Comparison of ENCODE assay signal across 1 cellular context in genomic region chr2:240434728-240435456, GRCh38.
A peak's percentile ranks its signal among the peaks of the same experiment; 100 is the strongest.
TF ChIP-seq lines count a peak whose summit lies in the region.

No MANE protein-coding gene starts in this region.

TF ChIP-seq in HEK293, 187 proteins besides CTCF, POLR2A, EP300 and RAD21 (continued from another document and continues in another):
- no peak for TF ChIP-seq KLF17 (tag by site-specific recombination; IDR thresholded peaks at IDR 0.05)
- TF ChIP-seq ZNF223 (tag by site-specific recombination; IDR thresholded peaks at IDR 0.05) = no peak
- TF ChIP-seq KLF9 (tag by site-specific recombination; IDR thresholded peaks at IDR 0.05; ENCODE audit: low read depth) = peak; percentile 49; the same call in 1 of the 2 replicates
- no peak for TF ChIP-seq ZNF280D (tag by site-specific recombination; IDR thresholded peaks at IDR 0.05)
- TF ChIP-seq ZNF549 (tag by site-specific recombination; IDR thresholded peaks at IDR 0.05) = no peak
- no peak for TF ChIP-seq ZNF610 (tag by site-specific recombination; IDR thresholded peaks at IDR 0.05; ENCODE audit: borderline replicate concordance)
- no peak for TF ChIP-seq ZNF792 (tag by site-specific recombination; IDR thresholded peaks at IDR 0.05)
- no peak for TF ChIP-seq ZBTB44 (tag by site-specific recombination; IDR thresholded peaks at IDR 0.05)
- no peak for TF ChIP-seq BCL11B (tag by site-specific recombination; IDR thresholded peaks at IDR 0.05; ENCODE audit: low read depth)
- TF ChIP-seq ZNF133 (tag by site-specific recombination; IDR thresholded peaks at IDR 0.05) = no peak
- peak; percentile 35; the same call in 1 of the 2 replicates for TF ChIP-seq GLIS2 (tag by site-specific recombination; IDR thresholded peaks at IDR 0.05)
- TF ChIP-seq ZNF701 (tag by site-specific recombination; IDR thresholded peaks at IDR 0.05) = no peak
- TF ChIP-seq ZNF426 (tag by site-specific recombination; IDR thresholded peaks at IDR 0.05) = no peak
- TF ChIP-seq ZNF791 (tag by site-specific recombination; IDR thresholded peaks at IDR 0.05) = no peak
- TF ChIP-seq ZNF416 (tag by site-specific recombination; IDR thresholded peaks at IDR 0.05) = no peak
- TF ChIP-seq PRDM10 (tag by site-specific recombination; IDR thresholded peaks at IDR 0.05) = peak; percentile 47
- TF ChIP-seq ZNF404 (tag by site-specific recombination; IDR thresholded peaks at IDR 0.05) = no peak
- TF ChIP-seq SCRT1 (tag by site-specific recombination; IDR thresholded peaks at IDR 0.05; ENCODE audit: borderline replicate concordance) = no peak
- no peak for TF ChIP-seq INSM2 (tag by site-specific recombination; IDR thresholded peaks at IDR 0.05)
- TF ChIP-seq ZNF366 (tag by site-specific recombination; conservative IDR thresholded peaks at IDR 0.05) = no peak
- no peak for TF ChIP-seq ZNF121 (tag by site-specific recombination; IDR thresholded peaks at IDR 0.05)
- TF ChIP-seq YY2 (tag by site-specific recombination; IDR thresholded peaks at IDR 0.05) = no peak
- TF ChIP-seq ZNF280C (tag by site-specific recombination; IDR thresholded peaks at IDR 0.05) = no peak
- no peak for TF ChIP-seq ZNF184 (tag by site-specific recombination; IDR thresholded peaks at IDR 0.05)
- no peak for TF ChIP-seq ZNF140 (tag by site-specific recombination; IDR thresholded peaks at IDR 0.05)
- no peak for TF ChIP-seq SETDB1 (IDR thresholded peaks at IDR 0.05; ENCODE audit: insufficient read length, low read length)
- TF ChIP-seq SCRT2 (tag by site-specific recombination; IDR thresholded peaks at IDR 0.05) = peak; percentile 85
- TF ChIP-seq ZBTB11 (tag by site-specific recombination; conservative IDR thresholded peaks at IDR 0.05; ENCODE audit: low read depth) = no peak; the same call in 1 of the 2 replicates
- TF ChIP-seq GLIS1 (tag by site-specific recombination; IDR thresholded peaks at IDR 0.05) = peak; percentile 27; the same call in 1 of the 2 replicates
- TF ChIP-seq KLF10 (tag by site-specific recombination; IDR thresholded peaks at IDR 0.05) = peak; percentile 79; the same call in 1 of the 2 replicates
- TF ChIP-seq ZNF623 (tag by site-specific recombination; IDR thresholded peaks at IDR 0.05) = no peak
- no peak for TF ChIP-seq ZNF530 (tag by site-specific recombination; IDR thresholded peaks at IDR 0.05; ENCODE audit: low read depth)
- peak; percentile 57 for TF ChIP-seq ZBTB26 (tag by site-specific recombination; optimal IDR thresholded peaks at IDR 0.05)
- TF ChIP-seq SP3 (tag by site-specific recombination; IDR thresholded peaks at IDR 0.05) = peak; percentile 55
- 0 out of 2 replicates have a peak, but pooled peaks have one; percentile 36 for TF ChIP-seq IKZF3 (tag by site-specific recombination; IDR thresholded peaks at IDR 0.05)
- no peak for TF ChIP-seq ZNF560 (tag by site-specific recombination; IDR thresholded peaks at IDR 0.05; ENCODE audit: borderline replicate concordance)
- TF ChIP-seq ZNF394 (tag by site-specific recombination; IDR thresholded peaks at IDR 0.05; ENCODE audit: borderline replicate concordance) = no peak
- no peak for TF ChIP-seq MZF1 (tag by site-specific recombination; IDR thresholded peaks at IDR 0.05; ENCODE audit: borderline replicate concordance)
